Comparison of ENCODE assay signal across 8 cellular contexts in genomic region chr3:150787741-150788370, GRCh38. TPM values are rescaled to one million over a fixed set of nuclear protein-coding genes. Genes with fewer than 3 reads are reported as not detected.
DNase-seq lines count a peak whose midpoint lies in the region; ATAC-seq and TF ChIP-seq lines count a peak whose summit lies in the region.

No MANE protein-coding gene starts in this region.

- H3K9me3 Mint-ChIP-seq in activated CD4-positive, alpha-beta T cell treated with anti-CD3 and anti-CD28 coated beads, Interleukin-2, amount 10 ng/mL, durations not matched to agents 24 days and 14 days, result peaks cover 2% of the 10 kb centered on the region
- H3K9me3 Mint-ChIP-seq in chondrocyte (ENCODE audit: low read depth), result peaks cover 6% of the 10 kb centered on the region

- H3K36me3 Mint-ChIP-seq in activated CD4-positive, alpha-beta T cell treated with anti-CD3 and anti-CD28 coated beads, Interleukin-2, amount 10 ng/mL, durations not matched to agents 24 days and 14 days (ENCODE audit: low read depth), result peaks cover 1% of the 10 kb centered on the region
- H3K36me3 Mint-ChIP-seq in chondrocyte (ENCODE audit: low read depth), result no peaks in the 10 kb centered on the region

- in situ Hi-C loops in ACHN (cut with HindIII; ENCODE audit: low pct_ligation_motif_present, low pct_unique_long_range_greater_than_20kb, low sequenced_read_pairs), result no loop called here

- H3K27me3 Mint-ChIP-seq in activated CD4-positive, alpha-beta T cell treated with anti-CD3 and anti-CD28 coated beads, Interleukin-2, amount 10 ng/mL, durations not matched to agents 24 days and 14 days, result peaks cover 4% of the 10 kb centered on the region
- H3K27me3 Mint-ChIP-seq in chondrocyte (ENCODE audit: low read depth), result no peaks in the 10 kb centered on the region

- H3K27me3 ChIP-seq in liver (ENCODE audit: control insufficient read depth in 4 of 4, insufficient read depth in 4 of 4, low read length in 3 of 4), result no peaks in the 10 kb centered on the region

- 4% methylated on average over 10 of the region's 10 CpGs for WGBS in liver

- peaks cover 0 to 4% (median 0%) of the 10 kb centered on the region in 4 donors for H3K4me1 ChIP-seq in liver (ENCODE audit: control insufficient read depth in 4 of 4, insufficient read depth in 4 of 4, low read length in 3 of 4)

- no peaks in the 10 kb centered on the region for H3K9me3 ChIP-seq in liver (ENCODE audit: control insufficient read depth in 4 of 4, low read length in 3 of 4)

- H3K36me3 ChIP-seq in liver (ENCODE audit: control insufficient read depth in 4 of 4, insufficient read depth in 3 of 4, low read depth in 1 of 4, low read length in 3 of 4), result no peaks in the 10 kb centered on the region

- intact Hi-C loops in activated CD4-positive, alpha-beta T cell treated with anti-CD3 and anti-CD28 coated beads, Interleukin-2, amount 10 ng/mL, durations not matched to agents 24 days and 14 days (cut with micrococcal nuclease), result loop anchor here (1.0 to 5.0 kb wide), 4 partner anchors 67 to 358 kb away; partner anchors contain the start of gene MED12L

- H3K4me1 Mint-ChIP-seq in activated CD4-positive, alpha-beta T cell treated with anti-CD3 and anti-CD28 coated beads, Interleukin-2, amount 10 ng/mL, durations not matched to agents 24 days and 14 days, result peaks cover 39% of the 10 kb centered on the region
- H3K4me1 Mint-ChIP-seq in chondrocyte (ENCODE audit: low read depth), result peaks cover 7% of the 10 kb centered on the region

- H3K27ac ChIP-seq in liver (ENCODE audit: low read depth in 1 of 2, low read length in 2 of 2), result no peak overlapping the region

- peak overlapping the region; percentile 2 for H3K4me3 Mint-ChIP-seq in activated CD4-positive, alpha-beta T cell treated with anti-CD3 and anti-CD28 coated beads, Interleukin-2, amount 10 ng/mL, durations not matched to agents 24 days and 14 days
- peak overlapping the region; percentile 35 for H3K4me3 Mint-ChIP-seq in chondrocyte (ENCODE audit: unreplicated experiment)

- TF ChIP-seq CTCF in chondrocyte (IDR thresholded peaks at IDR 0.05) (peak; percentile 96), liver (IDR thresholded peaks at IDR 0.05; ENCODE audit: low read depth, low read length, missing input control) (peak; percentile 93)

- DNase-seq in ACHN (peak; percentile 66), NCI-H345 treated with DMSO at 0.1 percent for 48 hours (lab: John Stamatoyannopoulos, UW; ENCODE audit: unreplicated experiment) (peak; percentile 28), chondrocyte (ENCODE audit: low spot score) (no peak)
- DNase-seq in activated CD4-positive, alpha-beta T cell treated with anti-CD3 and anti-CD28 coated beads, Interleukin-2, amount 10 ng/mL, durations not matched to agents 24 days and 14 days, result peak; percentile 92
- peak; percentile 38 to 74 (median 50) for DNase-seq in stimulated activated CD4-positive, alpha-beta T cell treated with anti-CD3 and anti-CD28 coated beads, TNF-alpha, amount 100 ng/mL, for 1 hour (ENCODE audit: low read depth in 3 of 3, low spot score in 1 of 3)

- peak; percentile 95 to 97 for TF ChIP-seq RAD21 in liver (IDR thresholded peaks at IDR 0.05)

- ATAC-seq in GM18861 (IDR thresholded peaks at IDR 0.05; ENCODE audit: unreplicated experiment) (peak; percentile 68), HG03108 (IDR thresholded peaks at IDR 0.05; ENCODE audit: unreplicated experiment) (peak; percentile 64)

- peak overlapping the region; percentile 39 for H3K27ac Mint-ChIP-seq in activated CD4-positive, alpha-beta T cell treated with anti-CD3 and anti-CD28 coated beads, Interleukin-2, amount 10 ng/mL, durations not matched to agents 24 days and 14 days
- no peak overlapping the region for H3K27ac Mint-ChIP-seq in chondrocyte (ENCODE audit: unreplicated experiment)

- H3K4me3 ChIP-seq in liver (ENCODE audit: low read depth in 1 of 3, low read length in 3 of 3), result no peak overlapping the region

- H3K9ac ChIP-seq in liver (ENCODE audit: low read depth in 1 of 2, low read length in 2 of 2), result no peak overlapping the region

TF ChIP-seq in liver, 16 proteins besides CTCF, POLR2A, EP300 and RAD21:
- no peak for TF ChIP-seq JUND (IDR thresholded peaks at IDR 0.05)
- no peak for TF ChIP-seq MAX (IDR thresholded peaks at IDR 0.05)
- no peak for TF ChIP-seq REST (IDR thresholded peaks at IDR 0.05)
- TF ChIP-seq RXRA (IDR thresholded peaks at IDR 0.05), result peak in 1 of 2 donors; percentile 13
- TF ChIP-seq EGR1 (IDR thresholded peaks at IDR 0.05; ENCODE audit: low read depth in 2 of 2), result no peak
- TF ChIP-seq HNF4G (IDR thresholded peaks at IDR 0.05), result no peak
- no peak for TF ChIP-seq HNF4A (conservative IDR thresholded peaks at IDR 0.05)
- no peak for TF ChIP-seq FOXA2 (IDR thresholded peaks at IDR 0.05)
- TF ChIP-seq TAF1 (conservative IDR thresholded peaks at IDR 0.05), result no peak

RNA-seq across cellular contexts. Expression of gene SIAH2, which starts 24.9 kb away (rescaled TPM):
- 130 and 133 TPM in 2 replicates for total RNA-seq in activated CD4-positive, alpha-beta T cell treated with anti-CD3 and anti-CD28 coated beads, Interleukin-2, amount 10 ng/mL, durations not matched to agents 24 days and 14 days
- total RNA-seq in chondrocyte (24.3 to 39.7 TPM (median 39.2 TPM) in 3 replicates), liver (100 to 1,000 TPM in 1 of 2 donors, 10 to 100 TPM in 1; 18.2 to 104 TPM)
- 10 to 100 TPM; 12.1 to 22.4 TPM for polyA plus RNA-seq in liver
